ENCODE assay signal across 21 cellular contexts in the genomic region with DNA sequence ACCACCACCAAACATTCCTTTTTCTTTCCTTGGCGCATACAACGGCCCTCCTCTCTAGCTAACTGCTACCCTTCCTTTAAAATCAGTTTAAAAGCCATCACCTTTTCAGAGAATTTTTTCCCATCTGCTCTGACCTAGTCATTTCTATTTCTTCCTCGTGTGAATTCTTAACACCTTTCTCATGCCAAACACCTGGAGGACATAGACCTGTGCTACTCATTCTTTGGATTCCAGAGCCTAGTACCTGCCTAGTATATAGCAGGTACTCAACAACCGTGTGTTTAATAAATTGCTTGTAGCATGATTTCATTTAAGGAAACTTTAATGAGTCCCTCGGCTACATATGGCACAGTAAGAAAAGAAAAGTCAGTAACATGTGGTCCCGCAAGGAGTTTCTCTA. TPM values are rescaled to one million over a fixed set of nuclear protein-coding genes. Genes with fewer than 3 reads are reported as not detected.
DNase-seq lines count a peak whose midpoint lies in the region; ATAC-seq and TF ChIP-seq lines count a peak whose summit lies in the region.
"Had no signal": no experiment of that assay in that cellular context is flagged by ENCODE, and none has a peak within 500 bp of the region (broad histone marks: within the 10 kb centered on the region; RNA-seq: fewer than 3 reads in every experiment).

No MANE protein-coding gene starts in this region.

- no peaks in the 10 kb centered on the region for H3K9me2 ChIP-seq in GM23248 (ENCODE audit: insufficient read depth)

- H2AFZ ChIP-seq in GM23248, result no peak overlapping the region

- no peaks in the 10 kb centered on the region for H4K20me1 ChIP-seq in GM23248 (ENCODE audit: insufficient read depth)

- in situ Hi-C loops in GM23248 (cut with MboI), result no loop called here

- H3K4me3 ChIP-seq in right atrium auricular region (no peak overlapping the region), psoas muscle (no peak overlapping the region), GM23248 (no peak overlapping the region)
- H3K4me3 ChIP-seq: left lung had no signal

- no peak overlapping the region for H3K9ac ChIP-seq in GM23248

- ATAC-seq in left cardiac atrium (no peak), foreskin keratinocyte (peak; percentile 29), psoas muscle (no peak), HG03521 (IDR thresholded peaks at IDR 0.05; ENCODE audit: unreplicated experiment) (no peak)
- ATAC-seq: left lung had no signal

- peaks cover 29% of the 10 kb centered on the region for H3K79me2 ChIP-seq in GM23248 (ENCODE audit: insufficient read depth)

- H3K36me3 ChIP-seq in right atrium auricular region (peaks cover 25% of the 10 kb centered on the region), psoas muscle (ENCODE audit: insufficient read depth in 1 of 2, low read depth in 1 of 2) (no peaks in the 10 kb centered on the region), GM23248 (ENCODE audit: low read depth) (peaks cover 18% of the 10 kb centered on the region)
- H3K36me3 ChIP-seq: left lung had no signal

- TF ChIP-seq CTCF in right atrium auricular region (IDR thresholded peaks at IDR 0.05) (no peak), foreskin keratinocyte (conservative IDR thresholded peaks at IDR 0.05) (no peak), psoas muscle (IDR thresholded peaks at IDR 0.05) (no peak)

- 68 to 87% (median 72%) methylated on average over 6 of the region's 6 CpGs for WGBS in psoas muscle, 3 donors
- 91 to 93% methylated on average over 6 of the region's 6 CpGs for WGBS in GM23248 (ENCODE audit: low coverage in 1 of 2, low lambda C conversion rate in 2 of 2, missing lambda C conversion rate in 2 of 2), 2 experiments

- intact Hi-C loops in left cardiac atrium (cut with DNase I), result loop anchor here (5.0 to 10.0 kb wide), 3 partner anchors 116 to 193 kb away; no protein-coding TSS in a partner anchor
- intact Hi-C loops in psoas muscle (cut with DNase I), result loop anchor here in 1 of 2 donors (2.0 kb wide), 1 partner anchor 192 kb away; no protein-coding TSS in a partner anchor

- DNase-seq in right atrium auricular region (ENCODE audit: low spot score) (no peak), left cardiac atrium (no peak), foreskin keratinocyte (peak; percentile 65 to 89), psoas muscle (no peak), NCI-H446 treated with DMSO at 0.1 percent for 48 hours (lab: John Stamatoyannopoulos, UW) (no peak), GM23248 (no peak), ecto neural progenitor cell (ENCODE audit: low spot score) (no peak)
- DNase-seq: activated CD4-positive, alpha-beta T cell treated with anti-CD3 and anti-CD28 coated beads, Interleukin-2, amount 50 U/mL, for 1 hour; activated CD8-positive, alpha-beta memory T cell treated with anti-CD3 and anti-CD28 coated beads, Interleukin-2, amount 50 U/mL, for 4 hours; activated naive CD8-positive, alpha-beta T cell treated with anti-CD3 and anti-CD28 coated beads, Interleukin-2, amount 10 ng/mL, durations not matched to agents 7 days and 5 days; brain microvascular endothelial cell; dermis blood vessel endothelial cell; GOT3; left lung; NCI-H187 treated with DMSO at 0.1 percent for 48 hours; NCI-H226; nucleus accumbens; OCI-M1; stimulated activated CD8-positive, alpha-beta memory T cell treated with anti-CD3 and anti-CD28 coated beads, Interleukin-4, amount 100 ng/mL, for 48 hours; T-helper 2 cell had no signal

- H3K27ac ChIP-seq in right atrium auricular region (peak overlapping the region; percentile 95 to 97), foreskin keratinocyte (no peak overlapping the region), psoas muscle (peak overlapping the region; percentile 94), GM23248 (no peak overlapping the region)
- H3K27ac ChIP-seq: brain microvascular endothelial cell, left lung had no signal

- H3K9me3 ChIP-seq in right atrium auricular region (no peaks in the 10 kb centered on the region), psoas muscle (no peaks in the 10 kb centered on the region), GM23248 (ENCODE audit: low read depth) (no peaks in the 10 kb centered on the region)
- H3K9me3 ChIP-seq: left lung had no signal

- no peak overlapping the region for H3K4me2 ChIP-seq in GM23248 (ENCODE audit: unreplicated experiment)

- peaks cover 58% of the 10 kb centered on the region for H3F3A ChIP-seq in GM23248 (ENCODE audit: insufficient read depth)

- H3K27me3 ChIP-seq in right atrium auricular region (no peaks in the 10 kb centered on the region), foreskin keratinocyte (no peaks in the 10 kb centered on the region), psoas muscle (ENCODE audit: insufficient read depth in 3 of 3, low read length in 2 of 3) (peaks cover 0 to 4% (median 0%) of the 10 kb centered on the region in 3 donors), GM23248 (replicated peaks; ENCODE audit: insufficient read depth) (no peaks in the 10 kb centered on the region)
- H3K27me3 ChIP-seq: brain microvascular endothelial cell had no signal

- peaks cover 0 to 18% of the 10 kb centered on the region in 2 donors for H3K4me1 ChIP-seq in right atrium auricular region
- peaks cover 40% of the 10 kb centered on the region for H3K4me1 ChIP-seq in foreskin keratinocyte
- H3K4me1 ChIP-seq in psoas muscle, result peaks cover 25% of the 10 kb centered on the region
- peaks cover 14% of the 10 kb centered on the region for H3K4me1 ChIP-seq in GM23248 (ENCODE audit: insufficient read depth)

RNA-seq across cellular contexts. Expression of gene TPM1, which starts 2.0 kb away (rescaled TPM):
- 1,000 to 10,000 TPM; 5,368 to 7,988 TPM for total RNA-seq in right atrium auricular region
- total RNA-seq in left cardiac atrium, result 1,000 to 10,000 TPM; 8,049 to 9,104 TPM
- 152 and 167 TPM in 2 replicates for total RNA-seq in foreskin keratinocyte
- 116 and 124 TPM in 2 replicates for polyA plus RNA-seq in foreskin keratinocyte
- total RNA-seq in psoas muscle, result 1,000 to 10,000 TPM; 1,097 to 5,131 (median 2,563) TPM
- polyA plus RNA-seq in psoas muscle, result 1,000 to 10,000 TPM; 1,146 to 4,515 (median 3,805) TPM
- 1,935 and 2,012 TPM in 2 replicates for total RNA-seq in GM23248 (2014; rRNA removed; shearing (Covaris generic))
- polyA plus RNA-seq in GM23248 (2016; fragmentation: Nextera tagmentation; extraction: Ambion mirVana), result 3,029 and 3,072 TPM in 2 replicates

Comparison
In these comparisons a context has a peak if more than half of its experiments do, and no peak if none do; other contexts are left out.
1. DNase-seq: peak in foreskin keratinocyte (2 of 2); none in right atrium auricular region (single experiment), left cardiac atrium (single experiment), psoas muscle (0 of 2), NCI-H446 treated with DMSO at 0.1 percent for 48 hours (single experiment), GM23248 (single experiment) and ecto neural progenitor cell (single experiment).
2. H3K27ac ChIP-seq: peak in right atrium auricular region (2 of 2) and psoas muscle (single experiment); none in foreskin keratinocyte (single experiment) and GM23248 (single experiment).